ENCODE assay signal across 17 cellular contexts in genomic region chr17:2945299-2945698, GRCh38.
"Had no signal": no experiment of that assay in that cellular context is flagged by ENCODE, and none has a peak within 500 bp of the region (broad histone marks: within the 10 kb centered on the region; RNA-seq: fewer than 3 reads in every experiment).

No MANE protein-coding gene starts in this region.

- H3K27ac ChIP-seq: colonic mucosa, esophagus squamous epithelium, foreskin keratinocyte, lower lobe of right lung, ovary had no signal

- H3K36me3 ChIP-seq: colonic mucosa, esophagus squamous epithelium, left ventricle myocardium inferior, lower lobe of right lung, ovary had no signal

- H3K9me3 ChIP-seq: colonic mucosa, esophagus squamous epithelium, left ventricle myocardium inferior, lower lobe of right lung, ovary had no signal

- H3K4me3 ChIP-seq: colonic mucosa, esophagus squamous epithelium, left ventricle myocardium inferior, lower lobe of right lung, ovary had no signal

- H3K36me3 Mint-ChIP-seq: mesothelial cell of epicardium had no signal

- DNase-seq: colonic mucosa; dermis blood vessel endothelial cell; esophagus squamous epithelium; foreskin keratinocyte; left cardiac atrium; left ventricle myocardium inferior; nucleus accumbens; ovary; right cardiac atrium; small intestine; stimulated activated CD4-positive, alpha-beta T cell treated with anti-CD3 and anti-CD28 coated beads, Interleukin-2, amount 100 ng/mL, for 48 hours; stimulated activated naive CD4-positive, alpha-beta T cell treated with Interleukin-2 at 50 U/mL for 16 hours; trophoblast cell had no signal

- H3K27me3 ChIP-seq: colonic mucosa, foreskin keratinocyte, ovary had no signal

- H3K4me1 ChIP-seq: colonic mucosa, lower lobe of right lung had no signal

- H3K27me3 Mint-ChIP-seq: memory B cell had no signal

- H3K4me3 Mint-ChIP-seq: memory B cell, mesothelial cell of epicardium, neural crest cell had no signal

- H3K4me1 Mint-ChIP-seq: mesothelial cell of epicardium, neural crest cell had no signal

- H3K9me3 Mint-ChIP-seq: memory B cell, mesothelial cell of epicardium, neural crest cell had no signal

- H3K27ac Mint-ChIP-seq: memory B cell, mesothelial cell of epicardium had no signal

- ATAC-seq: foreskin keratinocyte, lower lobe of right lung had no signal
